10 cellular contexts compared by ENCODE assay signal in genomic region chr2:231665208-231665921, GRCh38. TPM values are rescaled to one million over a fixed set of nuclear protein-coding genes. Genes with fewer than 3 reads are reported as not detected.
DNase-seq lines count a peak whose midpoint lies in the region; ATAC-seq and TF ChIP-seq lines count a peak whose summit lies in the region.
"Had no signal": no experiment of that assay in that cellular context is flagged by ENCODE, and none has a peak within 500 bp of the region (broad histone marks: within the 10 kb centered on the region; RNA-seq: fewer than 3 reads in every experiment).

No MANE protein-coding gene starts in this region.

- peak overlapping the region; percentile 65 for H3K27ac ChIP-seq in 22Rv1
- peak overlapping the region; percentile 99 for H3K27ac ChIP-seq in HUES6 (ENCODE audit: low read depth, low read length)
- H3K27ac ChIP-seq in dorsolateral prefrontal cortex: peak overlapping the region; percentile 94 to 100 (median 99)
- H3K27ac ChIP-seq: KMS-11 had no signal

- TF ChIP-seq CTCF in 22Rv1 (IDR thresholded peaks at IDR 0.05) (no peak), dorsolateral prefrontal cortex (IDR thresholded peaks at IDR 0.05 in 54 of 56, conservative IDR thresholded peaks at IDR 0.05 in 2 of 56; ENCODE audit: low read depth in 1 of 56, partially characterized antibody in 56 of 56) (no peak), nephron progenitor cell (IDR thresholded peaks at IDR 0.05) (no peak), GM10266 (IDR thresholded peaks at IDR 0.05; ENCODE audit: control insufficient read depth, insufficient read depth, low read depth, missing control alignments) (no peak)

- peak overlapping the region; percentile 99 for H3K9ac ChIP-seq in HUES6 (ENCODE audit: low read length)
- H3K9ac ChIP-seq: KMS-11 had no signal

- peaks cover 66% of the 10 kb centered on the region for H3K4me1 Mint-ChIP-seq in nephron progenitor cell

- peaks cover 9% of the 10 kb centered on the region for H3K27me3 Mint-ChIP-seq in nephron progenitor cell (ENCODE audit: low read depth, poor library complexity)

- peak overlapping the region; percentile 30 for H3K4me3 Mint-ChIP-seq in nephron progenitor cell

- no peaks in the 10 kb centered on the region for H3K36me3 ChIP-seq in HUES6 (ENCODE audit: control insufficient read depth, insufficient read depth, low read length)

- DNase-seq in dorsolateral prefrontal cortex: no peak
- no peak for DNase-seq in nephron progenitor cell
- DNase-seq in GM10266 (ENCODE audit: extremely low spot score): no peak
- no peak for DNase-seq in amniotic stem cell (lab: John Stamatoyannopoulos, UW)
- no peak for DNase-seq in Kasumi-1 (lab: John Stamatoyannopoulos, UW)
- DNase-seq: COR-L47 had no signal

- intact Hi-C loops in dorsolateral prefrontal cortex (cut with DNase I): loop anchor here in 1 of 2 donors (10.0 kb wide), 1 partner anchor 119 kb away; the partner anchor contains the start of genes COPS7B and PDE6D

- H3K4me1 ChIP-seq in HUES6 (ENCODE audit: control insufficient read depth, insufficient read depth, low read length): peaks cover 51% of the 10 kb centered on the region

- peak overlapping the region; percentile 58 for H3K27ac Mint-ChIP-seq in nephron progenitor cell

- H3K9me3 Mint-ChIP-seq in nephron progenitor cell: peaks cover 15% of the 10 kb centered on the region

- ATAC-seq in HG02623 (IDR thresholded peaks at IDR 0.05; ENCODE audit: unreplicated experiment): no peak

- H3K4me3 ChIP-seq in HUES6 (ENCODE audit: low read depth, low read length) (peak overlapping the region; percentile 57; the same call in 1 of the 2 replicates), dorsolateral prefrontal cortex (peak overlapping the region in 43 of 59 donors; percentile 35 to 71 (median 57))

- H3K27me3 ChIP-seq in HUES6 (ENCODE audit: control insufficient read depth, insufficient read depth, low read length) (peaks cover 4% of the 10 kb centered on the region; the same call in 1 of the 2 replicates), dorsolateral prefrontal cortex (no peaks in the 10 kb centered on the region)

- no peaks in the 10 kb centered on the region for H3K9me3 ChIP-seq in HUES6 (ENCODE audit: control insufficient read depth, insufficient read depth, low read depth, low read length)

- peaks cover 5% of the 10 kb centered on the region for H3K36me3 Mint-ChIP-seq in nephron progenitor cell (ENCODE audit: low read depth)

RNA-seq across cellular contexts. Expression of gene PTMA, which starts 43.0 kb away (rescaled TPM):
- 1,000 to 10,000 TPM in 1 of 120 experiments, 100 to 1,000 TPM in 119; 326 to 1,103 (median 509) TPM for total RNA-seq in dorsolateral prefrontal cortex
